In the genomic region with DNA sequence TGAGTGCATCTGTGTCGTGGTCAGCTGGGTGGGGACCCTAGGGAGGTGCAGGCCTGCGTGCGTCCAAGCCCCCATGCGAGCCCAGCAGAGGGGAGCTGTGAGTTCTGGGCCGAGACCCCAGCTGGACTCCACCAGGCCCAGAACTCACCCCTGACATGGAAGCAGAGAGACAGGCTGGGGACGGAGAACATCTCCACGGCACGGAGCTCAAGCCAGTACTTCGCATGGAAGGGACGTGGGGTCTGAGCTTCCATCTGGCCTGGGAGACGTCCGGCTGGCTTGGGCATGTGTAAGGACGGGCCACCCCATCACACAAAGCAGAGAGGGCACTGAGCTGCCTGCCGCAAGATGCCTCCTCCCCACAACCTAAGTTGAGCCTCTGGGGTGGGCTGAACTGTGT, we compare ENCODE assay signal across 1 cellular context.
TF ChIP-seq lines count a peak whose summit lies in the region.

No MANE protein-coding gene starts in this region.

TF ChIP-seq in H1, 55 proteins besides CTCF, POLR2A, EP300 and RAD21:
- TF ChIP-seq TAF7 (optimal IDR thresholded peaks at IDR 0.05; ENCODE audit: borderline replicate concordance, low read depth, low read length) (no peak), CHD2 (IDR thresholded peaks at IDR 0.05; ENCODE audit: low read length) (no peak)
